Comparison of ENCODE assay signal across 8 cellular contexts in the genomic region with DNA sequence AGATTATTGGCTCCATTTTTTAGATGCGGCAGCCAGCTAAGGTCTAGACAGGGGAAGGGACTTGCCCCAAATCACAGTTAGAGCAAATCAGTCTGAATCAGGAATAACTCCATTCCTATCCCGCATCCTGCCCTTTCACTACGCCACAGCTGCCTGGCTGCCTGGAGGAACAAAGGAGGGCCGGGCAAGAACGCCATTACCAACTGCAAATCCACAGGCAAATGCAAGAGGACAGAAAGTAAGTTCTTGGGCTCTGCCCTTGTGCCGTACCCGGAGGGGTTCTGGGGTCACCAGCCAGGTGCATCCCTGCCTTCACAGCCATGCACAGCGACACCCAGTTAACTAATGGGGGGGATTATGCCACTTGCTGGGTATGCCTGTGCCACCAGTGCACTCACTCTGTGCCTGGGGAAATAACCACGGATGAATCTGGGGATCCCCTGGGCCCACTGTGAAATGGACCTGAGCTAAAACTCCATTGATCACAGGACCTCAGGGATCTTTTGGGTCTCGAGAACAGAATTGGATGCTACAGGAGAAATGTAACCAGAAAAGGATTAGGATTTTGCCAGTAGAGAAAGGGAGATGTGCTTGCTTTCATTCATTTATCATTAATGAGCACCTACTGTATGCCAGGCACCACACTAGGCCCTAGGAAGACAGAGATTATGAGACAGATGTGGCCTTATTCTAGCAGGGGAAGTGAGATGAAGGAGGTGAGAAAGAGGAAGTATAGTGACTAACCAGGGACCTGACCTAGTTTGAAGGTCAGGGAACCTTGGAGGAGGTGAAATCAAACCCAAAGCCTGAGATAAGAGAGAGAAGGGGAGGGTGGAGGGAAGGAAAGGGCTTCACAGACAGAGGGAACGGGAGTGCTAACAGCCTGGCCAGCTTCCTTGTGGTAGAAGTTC. TPM values are rescaled to one million over a fixed set of nuclear protein-coding genes. Genes with fewer than 3 reads are reported as not detected.
DNase-seq lines count a peak whose midpoint lies in the region; ATAC-seq and TF ChIP-seq lines count a peak whose summit lies in the region.

No MANE protein-coding gene starts in this region.

- H3K9me3 ChIP-seq in DND-41 (ENCODE audit: insufficient read depth, low read length, severe bottlenecking) (no peaks in the 10 kb centered on the region), HAP-1 (no peaks in the 10 kb centered on the region), mesenchymal stem cell (ENCODE audit: control insufficient read depth, low read length) (no peaks in the 10 kb centered on the region)

- H2BK5ac ChIP-seq in mesenchymal stem cell (ENCODE audit: low read depth, low read length, poor library complexity, severe bottlenecking), result no peak overlapping the region

- peak overlapping the region; percentile 96 for H2AFZ ChIP-seq in DND-41 (ENCODE audit: low read depth, low read length)
- H2AFZ ChIP-seq in mesenchymal stem cell (ENCODE audit: low read depth, low read length), result peak overlapping the region; percentile 18

- H2AK5ac ChIP-seq in mesenchymal stem cell (ENCODE audit: low read length, severe bottlenecking), result peak overlapping the region; percentile 96

- TF ChIP-seq CTCF in DND-41 (IDR thresholded peaks at IDR 0.05; ENCODE audit: borderline replicate concordance, extremely low read depth, low read length, poor library complexity, severe bottlenecking) (no peak), cardiac fibroblast (IDR thresholded peaks at IDR 0.05; ENCODE audit: low read depth, low read length) (no peak)

- DNase-seq in DND-41 (peak; percentile 56), HAP-1 (ENCODE audit: low spot score in 2 of 2) (peak; percentile 24 to 39), RPMI8226 (peak; percentile 75), cardiac fibroblast (ENCODE audit: low read depth in 2 of 2) (peak in 1 of 2 donors; percentile 17), mesenchymal stem cell (peak; percentile 1), H4 (ENCODE audit: low spot score) (no peak), pons (ENCODE audit: low spot score) (no peak)

- H2BK12ac ChIP-seq in mesenchymal stem cell (ENCODE audit: low read length in 2 of 2), result peak overlapping the region in 1 of 2 experiments; percentile 81

- 62% methylated on average over 11 of the region's 11 CpGs for WGBS in mesenchymal stem cell
- 13% methylated on average over 11 of the region's 11 CpGs for WGBS in urinary bladder

- peak overlapping the region; percentile 55 to 95 for H3K18ac ChIP-seq in mesenchymal stem cell (ENCODE audit: low read depth in 1 of 2, low read length in 2 of 2)

- H3K79me2 ChIP-seq in DND-41 (ENCODE audit: insufficient read depth, low read length), result peaks cover 45% of the 10 kb centered on the region

- peak overlapping the region; percentile 84 for H4K8ac ChIP-seq in mesenchymal stem cell (ENCODE audit: low read length)

- in situ Hi-C loops in HAP-1 (cut with MboI; ENCODE audit: low sequenced_read_pairs), result no loop called here

- ATAC-seq in DND-41 (ENCODE audit: insufficient read depth, low read depth), result peak; percentile 16

- peaks cover 26% of the 10 kb centered on the region for H3K4me1 ChIP-seq in DND-41 (ENCODE audit: insufficient read depth, low read length)
- peaks cover 15% of the 10 kb centered on the region for H3K4me1 ChIP-seq in HAP-1
- peaks cover 15% of the 10 kb centered on the region for H3K4me1 ChIP-seq in mesenchymal stem cell (ENCODE audit: control insufficient read depth, insufficient read depth, low read depth, low read length)
- no peaks in the 10 kb centered on the region for H3K4me1 ChIP-seq in urinary bladder (ENCODE audit: insufficient read depth)

- H3K23ac ChIP-seq in mesenchymal stem cell (ENCODE audit: low read length in 2 of 2), result peak overlapping the region in 1 of 2 experiments; percentile 46

- H3K4me2 ChIP-seq in DND-41 (ENCODE audit: insufficient read depth, low read length), result peak overlapping the region; percentile 76
- H3K4me2 ChIP-seq in mesenchymal stem cell (ENCODE audit: low read length, poor library complexity, severe bottlenecking), result peak overlapping the region; percentile 70

- peak overlapping the region; percentile 48 to 83 for H3K4me3 ChIP-seq in DND-41 (ENCODE audit: low read depth in 1 of 2, low read length in 2 of 2)
- peak overlapping the region; percentile 78 for H3K4me3 ChIP-seq in HAP-1
- peak overlapping the region; percentile 86 to 97 for H3K4me3 ChIP-seq in cardiac fibroblast (replicated peaks in 1 of 2; ENCODE audit: low read depth in 2 of 2, low read length in 2 of 2)
- H3K4me3 ChIP-seq in mesenchymal stem cell (ENCODE audit: insufficient read depth in 1 of 2, low read depth in 1 of 2, low read length in 2 of 2), result peak overlapping the region; percentile 58 to 87
- H3K4me3 ChIP-seq in urinary bladder (ENCODE audit: low read depth, low read length), result peak overlapping the region; percentile 73

- H3K27me3 ChIP-seq in DND-41 (ENCODE audit: insufficient read depth, low read length, poor library complexity) (no peaks in the 10 kb centered on the region), HAP-1 (ENCODE audit: low read depth) (no peaks in the 10 kb centered on the region), mesenchymal stem cell (ENCODE audit: control insufficient read depth in 1 of 2, insufficient read depth in 1 of 2, low read length in 2 of 2) (no peaks in the 10 kb centered on the region)

- no peaks in the 10 kb centered on the region for H4K20me1 ChIP-seq in DND-41 (ENCODE audit: insufficient read depth, low read length)

- H3K4ac ChIP-seq in mesenchymal stem cell (ENCODE audit: low read depth in 1 of 2, low read length in 2 of 2), result peak overlapping the region; percentile 19 to 96

- H3K27ac ChIP-seq in DND-41 (ENCODE audit: low read length), result peak overlapping the region; percentile 93
- H3K27ac ChIP-seq in mesenchymal stem cell (ENCODE audit: low read length, poor library complexity, severe bottlenecking), result peak overlapping the region; percentile 90
- peak overlapping the region; percentile 80 for H3K27ac ChIP-seq in urinary bladder (ENCODE audit: low read depth)

- H3K9ac ChIP-seq in DND-41 (ENCODE audit: low read depth, low read length) (peak overlapping the region; percentile 83), mesenchymal stem cell (ENCODE audit: low read length) (peak overlapping the region; percentile 95)

- H2BK120ac ChIP-seq in mesenchymal stem cell (ENCODE audit: low read depth, low read length), result peak overlapping the region; percentile 6

- H3K36me3 ChIP-seq in DND-41 (ENCODE audit: insufficient read depth, low read length) (peaks cover 8% of the 10 kb centered on the region; the same call in 1 of the 2 replicates), HAP-1 (replicated peaks) (peaks cover 16% of the 10 kb centered on the region), mesenchymal stem cell (ENCODE audit: control insufficient read depth in 1 of 2, insufficient read depth in 2 of 2, low read depth in 1 of 2, low read length in 2 of 2) (peaks cover 20 to 21% of the 10 kb centered on the region in 2 experiments), urinary bladder (ENCODE audit: insufficient read depth) (no peaks in the 10 kb centered on the region)

- H2BK15ac ChIP-seq in mesenchymal stem cell (ENCODE audit: low read depth, poor library complexity, severe bottlenecking), result peak overlapping the region; percentile 71

- H3K14ac ChIP-seq in mesenchymal stem cell (ENCODE audit: low read length in 2 of 2), result peak overlapping the region in 1 of 2 experiments; percentile 98

- H4K91ac ChIP-seq in mesenchymal stem cell (ENCODE audit: low read length), result peak overlapping the region; percentile 77

- peaks cover 20% of the 10 kb centered on the region for H3K79me1 ChIP-seq in mesenchymal stem cell (replicated peaks; ENCODE audit: low read length, poor library complexity, severe bottlenecking)

RNA-seq across cellular contexts. Expression of a gene that starts 17.7 kb away (rescaled TPM):
- 34.4 TPM for polyA plus RNA-seq in mesenchymal stem cell (2013, experiment 1 of 2)
- 34.2 TPM for polyA plus RNA-seq in mesenchymal stem cell (2013, experiment 2 of 2)
- 31.7 TPM for total RNA-seq in urinary bladder
- polyA plus RNA-seq in urinary bladder, result 33.2 TPM
- 22.7 and 25.9 TPM in 2 replicates for total RNA-seq in H4 (2014; rRNA removed; shearing (Covaris generic))

RNA-seq across cellular contexts. Expression of a gene that starts 20.3 kb away (rescaled TPM):
- polyA plus RNA-seq in mesenchymal stem cell (2013, experiment 1 of 2), result 6.7 TPM
- polyA plus RNA-seq in mesenchymal stem cell (2013, experiment 2 of 2), result 7.0 TPM
- 2.1 TPM for total RNA-seq in urinary bladder
- 16.8 TPM for polyA plus RNA-seq in urinary bladder
- total RNA-seq in H4 (2014; rRNA removed; shearing (Covaris generic)), result not detected in 2 replicates

RNA-seq across cellular contexts. Expression of a gene that starts 47.2 kb away (rescaled TPM):
- 21.4 TPM for polyA plus RNA-seq in mesenchymal stem cell (2013, experiment 1 of 2)
- 20.2 TPM for polyA plus RNA-seq in mesenchymal stem cell (2013, experiment 2 of 2)
- 9.6 TPM for total RNA-seq in urinary bladder
- polyA plus RNA-seq in urinary bladder, result 15.2 TPM
- total RNA-seq in H4 (2014; rRNA removed; shearing (Covaris generic)), result 5.0 and 13.8 TPM in 2 replicates

Comparison
In these comparisons a context has a peak if more than half of its experiments do, and no peak if none do; other contexts are left out.
1. DNase-seq: peak in DND-41 (single experiment), HAP-1 (2 of 2), RPMI8226 (single experiment) and mesenchymal stem cell (single experiment); none in H4 (single experiment) and pons (single experiment).
2. Peak in every context shown above with its lines, with median percentiles within 50 percentile points of each other: H3K27ac ChIP-seq and H3K4me3 ChIP-seq.